In the genomic region with DNA sequence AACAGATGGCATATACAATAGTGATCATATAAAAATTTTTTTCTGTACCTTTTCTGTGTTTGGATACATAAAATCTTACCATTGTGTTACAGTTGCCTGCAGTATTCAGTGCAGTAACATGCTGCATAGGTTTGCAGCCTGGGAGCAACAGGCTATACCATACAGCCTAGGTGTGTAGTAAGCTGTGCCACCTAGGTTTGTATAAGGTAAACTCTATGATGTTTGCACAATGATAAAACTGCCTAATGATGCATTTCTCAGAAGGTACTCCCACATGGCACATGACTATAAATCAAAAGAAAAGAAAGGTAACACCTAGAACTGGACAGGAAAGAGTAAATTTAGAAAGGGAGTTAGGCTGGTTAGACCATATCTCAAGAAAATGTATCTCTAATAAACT, we compare ENCODE assay signal across 17 cellular contexts.
"Had no signal": no experiment of that assay in that cellular context is flagged by ENCODE, and none has a peak within 500 bp of the region (broad histone marks: within the 10 kb centered on the region; RNA-seq: fewer than 3 reads in every experiment).

No MANE protein-coding gene starts in this region.

- H3K27ac ChIP-seq: colonic mucosa, epithelial cell of prostate, esophagus muscularis mucosa, foreskin keratinocyte, gastroesophageal sphincter, heart left ventricle, left lung, lower lobe of right lung had no signal

- H3K9me3 ChIP-seq: colonic mucosa had no signal

- H3K4me1 ChIP-seq: colonic mucosa, esophagus muscularis mucosa, foreskin keratinocyte, gastroesophageal sphincter, heart left ventricle, left lung, lower lobe of right lung had no signal

- H3K36me3 ChIP-seq: colonic mucosa, lower lobe of right lung had no signal

- DNase-seq: colonic mucosa; cortex of kidney; effector CD8-positive, alpha-beta T cell; effector memory CD8-positive, alpha-beta T cell; endodermal cell; foreskin keratinocyte; heart left ventricle; hippocampal formation; left cardiac atrium; left lung; left ventricle myocardium superior; lower lobe of right lung; mesenchymal stem cell; naive thymus-derived CD4-positive, alpha-beta T cell had no signal

- H3K4me3 ChIP-seq: colonic mucosa, esophagus muscularis mucosa, gastroesophageal sphincter, heart left ventricle, left lung, lower lobe of right lung had no signal

- ATAC-seq: effector memory CD8-positive, alpha-beta T cell; foreskin keratinocyte; gastroesophageal sphincter; heart left ventricle; left cardiac atrium; left lung; left ventricle myocardium superior; lower lobe of right lung; naive thymus-derived CD4-positive, alpha-beta T cell had no signal

- H3K27me3 ChIP-seq: colonic mucosa, esophagus muscularis mucosa, foreskin keratinocyte, gastroesophageal sphincter, heart left ventricle, left lung had no signal
